Comparison of ENCODE assay signal across 26 cellular contexts in genomic region chr7:27705200-27705594, GRCh38.
"Had no signal": no experiment of that assay in that cellular context is flagged by ENCODE, and none has a peak within 500 bp of the region (broad histone marks: within the 10 kb centered on the region; RNA-seq: fewer than 3 reads in every experiment).

No MANE protein-coding gene starts in this region.

- H3K27ac Mint-ChIP-seq: activated CD4-positive, alpha-beta memory T cell treated with anti-CD3 and anti-CD28 coated beads for 36 hours; activated CD4-positive, alpha-beta T cell treated with anti-CD3 and anti-CD28 coated beads, Interleukin-2, amount 10 ng/mL, durations not matched to agents 7 days and 5 days; activated naive CD8-positive, alpha-beta T cell treated with anti-CD3 and anti-CD28 coated beads for 36 hours; activated T-helper 17 cell treated with anti-CD3 and anti-CD28 coated beads, Interleukin-2, amount 50 U/mL, for 72 hours had no signal

- H3K27ac ChIP-seq: cardiac muscle cell, PC-9, RWPE1 had no signal

- H3K4me3 ChIP-seq: cardiac muscle cell, PC-9 had no signal

- H2AFZ ChIP-seq: PC-9 had no signal

- ATAC-seq: activated T-helper 17 cell treated with anti-CD3 and anti-CD28 coated beads, Interleukin-2, amount 50 U/mL, for 72 hours had no signal

- H3K4me1 Mint-ChIP-seq: activated CD4-positive, alpha-beta T cell treated with anti-CD3 and anti-CD28 coated beads, Interleukin-2, amount 10 ng/mL, durations not matched to agents 7 days and 5 days; activated T-helper 17 cell treated with anti-CD3 and anti-CD28 coated beads, Interleukin-2, amount 50 U/mL, for 72 hours; central memory CD8-positive, alpha-beta T cell had no signal

- H3K36me3 ChIP-seq: cardiac muscle cell had no signal

- DNase-seq: activated CD4-positive, alpha-beta memory T cell treated with anti-CD3 and anti-CD28 coated beads for 36 hours; activated CD4-positive, alpha-beta T cell treated with anti-CD3 and anti-CD28 coated beads, Interleukin-2, amount 10 ng/mL, durations not matched to agents 7 days and 5 days; activated CD8-positive, alpha-beta memory T cell treated with anti-CD3 and anti-CD28 coated beads, Interleukin-2, amount 50 U/mL, for 4 hours; activated effector memory CD4-positive, alpha-beta T cell treated with anti-CD3 and anti-CD28 coated beads, Interleukin-2, amount 50 U/mL, for 16 hours; activated naive CD4-positive, alpha-beta T cell; activated naive CD4-positive, alpha-beta T cell treated with anti-CD3 and anti-CD28 coated beads, Interleukin-2, amount 50 U/mL, for 16 hours; activated naive CD8-positive, alpha-beta T cell treated with anti-CD3 and anti-CD28 coated beads for 36 hours; activated T-cell treated with anti-CD3 and anti-CD28 coated beads, Interleukin-2, amount 50 U/mL, for 48 hours; amniotic stem cell; aorta; NCI-H1092 treated with DMSO at 0.1 percent for 48 hours; NCI-H1417; NCI-H146; NCI-H187; NCI-H2029 treated with DMSO at 0.1 percent for 48 hours; NCI-H2107; NCI-H2171; NCI-H510A; NCI-H748 treated with DMSO at 0.1 percent for 48 hours; PC-9; SIG-M5; T1000 had no signal

- H3K4me2 ChIP-seq: PC-9 had no signal

- H3K4me3 Mint-ChIP-seq: activated CD4-positive, alpha-beta memory T cell treated with anti-CD3 and anti-CD28 coated beads for 36 hours; activated CD4-positive, alpha-beta T cell treated with anti-CD3 and anti-CD28 coated beads, Interleukin-2, amount 10 ng/mL, durations not matched to agents 7 days and 5 days; activated naive CD8-positive, alpha-beta T cell treated with anti-CD3 and anti-CD28 coated beads for 36 hours; activated T-helper 17 cell treated with anti-CD3 and anti-CD28 coated beads, Interleukin-2, amount 50 U/mL, for 72 hours; central memory CD8-positive, alpha-beta T cell had no signal

- H3K27me3 ChIP-seq: cardiac muscle cell had no signal

- H3K9me3 Mint-ChIP-seq: activated CD4-positive, alpha-beta memory T cell treated with anti-CD3 and anti-CD28 coated beads for 36 hours; activated CD4-positive, alpha-beta T cell treated with anti-CD3 and anti-CD28 coated beads, Interleukin-2, amount 10 ng/mL, durations not matched to agents 7 days and 5 days; activated naive CD8-positive, alpha-beta T cell treated with anti-CD3 and anti-CD28 coated beads for 36 hours; activated T-helper 17 cell treated with anti-CD3 and anti-CD28 coated beads, Interleukin-2, amount 50 U/mL, for 72 hours; central memory CD8-positive, alpha-beta T cell had no signal

- H3K36me3 Mint-ChIP-seq: activated CD4-positive, alpha-beta memory T cell treated with anti-CD3 and anti-CD28 coated beads for 36 hours; activated naive CD8-positive, alpha-beta T cell treated with anti-CD3 and anti-CD28 coated beads for 36 hours had no signal
